In genomic region chr16:2195316-2196161, GRCh38 we compare ENCODE assay signal across 9 cellular contexts. TPM values are rescaled to one million over a fixed set of nuclear protein-coding genes. Genes with fewer than 3 reads are reported as not detected.
DNase-seq lines count a peak whose midpoint lies in the region; ATAC-seq and TF ChIP-seq lines count a peak whose summit lies in the region.
"Had no signal": no experiment of that assay in that cellular context is flagged by ENCODE, and none has a peak within 500 bp of the region (broad histone marks: within the 10 kb centered on the region; RNA-seq: fewer than 3 reads in every experiment).

No MANE protein-coding gene starts in this region.

- H3K27ac ChIP-seq in SK-N-SH (ENCODE audit: low read depth in 2 of 2, low read length in 1 of 2) (no peak overlapping the region; a peak in 1 of 4 replicates), left ventricle myocardium inferior (replicated peaks) (no peak overlapping the region), sigmoid colon (no peak overlapping the region)

- DNase-seq in DMS 273 (lab: John Stamatoyannopoulos, UW; ENCODE audit: unreplicated experiment) = peak; percentile 53
- no peak for DNase-seq in DMS 273 treated with DMSO at 0.1 percent for 48 hours (lab: John Stamatoyannopoulos, UW)
- peak; percentile 70 for DNase-seq in SK-N-SH
- DNase-seq in left ventricle myocardium inferior = no peak
- no peak for DNase-seq in sigmoid colon
- no peak for DNase-seq in GM13976 (ENCODE audit: low spot score)

- in situ Hi-C loops in GM13976 (cut with MboI; ENCODE audit: low sequenced_read_pairs, unreplicated experiment) = no loop called here

- H3K9ac ChIP-seq in SK-N-SH = no peak overlapping the region

- H3K27me3 ChIP-seq in SK-N-SH (ENCODE audit: insufficient read depth) (no peaks in the 10 kb centered on the region), left ventricle myocardium inferior (ENCODE audit: low read depth) (peaks cover 68% of the 10 kb centered on the region), sigmoid colon (peaks cover 27 to 55% (median 41%) of the 10 kb centered on the region in 3 donors)

- CTCF ChIA-PET in SK-N-SH (lab: Yijun Ruan, JAX) = interaction anchor here (0.6 to 3.6 kb wide), 21 partner anchors 9 to 306 kb away, joined by 3 to 33 read pairs (median 5); partner anchors contain the start of genes BRICD5, CCNF, ECI1 and MLST8

- TF ChIP-seq EP300 in SK-N-SH (IDR thresholded peaks at IDR 0.05; ENCODE audit: borderline replicate concordance in 1 of 2, low read depth in 1 of 2, low read length in 1 of 2) (no peak), sigmoid colon (IDR thresholded peaks at IDR 0.05) (no peak)

- no peaks in the 10 kb centered on the region for H3K36me3 ChIP-seq in SK-N-SH (replicated peaks in 1 of 2; ENCODE audit: control insufficient read depth in 1 of 2, insufficient read depth in 2 of 2, low read length in 1 of 2)
- no peaks in the 10 kb centered on the region for H3K36me3 ChIP-seq in left ventricle myocardium inferior
- H3K36me3 ChIP-seq in sigmoid colon = no peaks in the 10 kb centered on the region

- H3F3A ChIP-seq in SK-N-SH (replicated peaks; ENCODE audit: insufficient read depth) = no peaks in the 10 kb centered on the region

- POLR2A ChIA-PET in SK-N-SH (lab: Yijun Ruan, JAX) = interaction anchor here (0.8 to 3.3 kb wide), 6 partner anchors 9 to 56 kb away, joined by 3 to 18 read pairs (median 5); partner anchors contain the start of genes ECI1, MLST8 and TRAF7

- WGBS in SK-N-SH (ENCODE audit: low lambda C conversion rate) = 0% methylated on average over 1 of the region's 49 CpGs
- 2% methylated on average over 49 of the region's 49 CpGs for WGBS in sigmoid colon, 2 donors

- intact Hi-C loops in left ventricle myocardium inferior (cut with micrococcal nuclease) (no loop called here), sigmoid colon (cut with DNase I) (no loop called here)

- H2AFZ ChIP-seq in SK-N-SH (ENCODE audit: low read depth) = no peak overlapping the region

- no peaks in the 10 kb centered on the region for H3K9me3 ChIP-seq in SK-N-SH
- no peaks in the 10 kb centered on the region for H3K9me3 ChIP-seq in left ventricle myocardium inferior (replicated peaks)
- H3K9me3 ChIP-seq in sigmoid colon = no peaks in the 10 kb centered on the region

- TF ChIP-seq CTCF in SK-N-SH (IDR thresholded peaks at IDR 0.05) (no peak), left ventricle myocardium inferior (IDR thresholded peaks at IDR 0.05; ENCODE audit: borderline replicate concordance) (no peak), sigmoid colon (IDR thresholded peaks at IDR 0.05) (no peak), GM13976 (IDR thresholded peaks at IDR 0.05; ENCODE audit: borderline replicate concordance, control extremely low read depth, extremely low read depth, insufficient read depth, missing control alignments) (no peak)

- no peaks in the 10 kb centered on the region for H4K20me1 ChIP-seq in SK-N-SH (ENCODE audit: insufficient read depth)

- peak overlapping the region; percentile 77 for H3K4me2 ChIP-seq in SK-N-SH

- ATAC-seq in GM18858 (IDR thresholded peaks at IDR 0.05; ENCODE audit: unreplicated experiment) (no peak), HG03469 (IDR thresholded peaks at IDR 0.05; ENCODE audit: unreplicated experiment) (no peak)

- H3K4me3 ChIP-seq in SK-N-SH (ENCODE audit: low read depth in 2 of 2, low read length in 1 of 2) (peak overlapping the region; percentile 44 to 53), left ventricle myocardium inferior (peak overlapping the region; percentile 62), sigmoid colon (peak overlapping the region in 3 of 4 donors; percentile 30 to 50 (median 47))

- H3K9me2 ChIP-seq in SK-N-SH = no peaks in the 10 kb centered on the region

- TF ChIP-seq RAD21 in SK-N-SH (IDR thresholded peaks at IDR 0.05; ENCODE audit: low read length) = no peak

- H3K79me2 ChIP-seq in SK-N-SH (ENCODE audit: insufficient read depth) = no peaks in the 10 kb centered on the region

- no peak for TF ChIP-seq POLR2A in sigmoid colon (IDR thresholded peaks at IDR 0.05)

- H3K4me1 ChIP-seq in SK-N-SH (ENCODE audit: control insufficient read depth in 1 of 2, insufficient read depth in 2 of 2, low read depth in 1 of 2, low read length in 1 of 2) (peaks cover 0 to 18% of the 10 kb centered on the region in 2 experiments; a peak in 1 of 4 replicates), left ventricle myocardium inferior (peaks cover 16% of the 10 kb centered on the region), sigmoid colon (peaks cover 0 to 21% (median 18%) of the 10 kb centered on the region in 4 donors)

TF ChIP-seq in SK-N-SH, 30 proteins besides CTCF, POLR2A, EP300 and RAD21:
- no peak for TF ChIP-seq YY1 (IDR thresholded peaks at IDR 0.05; ENCODE audit: low read depth)
- TF ChIP-seq FOXM1 (IDR thresholded peaks at IDR 0.05; ENCODE audit: low read depth) = no peak
- no peak for TF ChIP-seq MAX (IDR thresholded peaks at IDR 0.05; ENCODE audit: low read depth)
- no peak for TF ChIP-seq NRF1 (IDR thresholded peaks at IDR 0.05; ENCODE audit: low read depth, low read length)
- no peak for TF ChIP-seq SIN3A (IDR thresholded peaks at IDR 0.05; ENCODE audit: borderline replicate concordance, low read depth, low read length)
- no peak for TF ChIP-seq USF1 (IDR thresholded peaks at IDR 0.05; ENCODE audit: borderline replicate concordance, low read depth)
TF ChIP-seq in SK-N-SH: peak in this region for 0.

RNA-seq across cellular contexts. Expression of gene CASKIN1, which starts 0.9 kb away (rescaled TPM):
- polyA plus RNA-seq in SK-N-SH (2012; rRNA removed) (1.4 and 1.7 TPM in 2 replicates), sigmoid colon (under 1 TPM; under 0.01 to 0.44 (median 0.23) TPM)
- polyA plus RNA-seq in SK-N-SH (2012; cell fraction: cytosol; rRNA removed) = 0.22 and 0.43 TPM in 2 replicates
- 8.7 and 11.6 TPM in 2 replicates for polyA plus RNA-seq in SK-N-SH (2012; cell fraction: nucleus; rRNA removed)
- total RNA-seq in left ventricle myocardium inferior (4.0 TPM), sigmoid colon (under 1 TPM in 3 of 4 donors, not detected in 1; 0.27 to 0.55 (median 0.36) TPM)
- total RNA-seq: RPMI7951 had no signal

RNA-seq across cellular contexts. Expression of gene MLST8, which starts 9.7 kb away (rescaled TPM):
- polyA plus RNA-seq in SK-N-SH (2012; rRNA removed) = 70.3 and 85.4 TPM in 2 replicates
- polyA plus RNA-seq in SK-N-SH (2012; cell fraction: cytosol; rRNA removed) = 37.7 and 67.4 TPM in 2 replicates
- 156 and 226 TPM in 2 replicates for polyA plus RNA-seq in SK-N-SH (2012; cell fraction: nucleus; rRNA removed)
- 27.3 TPM for total RNA-seq in left ventricle myocardium inferior
- total RNA-seq in sigmoid colon = 10 to 100 TPM; 30.6 to 48.5 (median 37.1) TPM
- 10 to 100 TPM; 41.4 to 58.7 (median 42.0) TPM for polyA plus RNA-seq in sigmoid colon

RNA-seq across cellular contexts. Expression of gene BRICD5, which starts 15.1 kb away (rescaled TPM):
- polyA plus RNA-seq in SK-N-SH (2012; rRNA removed) (2.3 and 3.4 TPM in 2 replicates), sigmoid colon (1 to 10 TPM in 1 of 3 donors, not detected in 2; 8.3 TPM)
- polyA plus RNA-seq in SK-N-SH (2012; cell fraction: cytosol; rRNA removed) = 0.37 and 0.62 TPM in 2 replicates
- 32.1 and 43.9 TPM in 2 replicates for polyA plus RNA-seq in SK-N-SH (2012; cell fraction: nucleus; rRNA removed)
- total RNA-seq in left ventricle myocardium inferior (10.9 TPM), sigmoid colon (10 to 100 TPM in 1 of 4 donors, 1 to 10 TPM in 3; 1.8 to 21.3 (median 4.7) TPM)

RNA-seq across cellular contexts. Expression of gene PGP, which starts 19.1 kb away (rescaled TPM):
- 10.3 and 10.8 TPM in 2 replicates for polyA plus RNA-seq in SK-N-SH (2012; rRNA removed)
- polyA plus RNA-seq in SK-N-SH (2012; cell fraction: cytosol; rRNA removed) = 5.1 and 7.0 TPM in 2 replicates
- polyA plus RNA-seq in SK-N-SH (2012; cell fraction: nucleus; rRNA removed) = 33.0 and 37.2 TPM in 2 replicates
- 34.1 TPM for total RNA-seq in left ventricle myocardium inferior
- 10 to 100 TPM in 2 of 4 donors, 1 to 10 TPM in 2; 9.0 to 14.4 (median 10.0) TPM for total RNA-seq in sigmoid colon
- 10 to 100 TPM in 2 of 3 donors, 1 to 10 TPM in 1; 6.0 to 20.2 (median 11.1) TPM for polyA plus RNA-seq in sigmoid colon

RNA-seq across cellular contexts. Expression of gene E4F1, which starts 27.9 kb away (rescaled TPM):
- polyA plus RNA-seq in SK-N-SH (2012; rRNA removed) (33.0 and 34.0 TPM in 2 replicates), sigmoid colon (10 to 100 TPM; 10.8 to 25.3 (median 13.4) TPM)
- 6.1 and 11.4 TPM in 2 replicates for polyA plus RNA-seq in SK-N-SH (2012; cell fraction: cytosol; rRNA removed)
- polyA plus RNA-seq in SK-N-SH (2012; cell fraction: nucleus; rRNA removed) = 185 and 366 TPM in 2 replicates
- total RNA-seq in left ventricle myocardium inferior (13.5 TPM), sigmoid colon (10 to 100 TPM; 17.4 to 26.9 (median 22.0) TPM)

Comparison
In these comparisons a context has a peak if more than half of its experiments do, and no peak if none do; other contexts are left out.
1. DNase-seq: peak in DMS 273 (single experiment) and SK-N-SH (single experiment); none in DMS 273 treated with DMSO at 0.1 percent for 48 hours (single experiment), left ventricle myocardium inferior (single experiment), sigmoid colon (single experiment) and GM13976 (single experiment).
2. Peak in every context shown above with its lines, with median percentiles within 50 percentile points of each other: H3K4me3 ChIP-seq.